10 cellular contexts compared by ENCODE assay signal in the genomic region with DNA sequence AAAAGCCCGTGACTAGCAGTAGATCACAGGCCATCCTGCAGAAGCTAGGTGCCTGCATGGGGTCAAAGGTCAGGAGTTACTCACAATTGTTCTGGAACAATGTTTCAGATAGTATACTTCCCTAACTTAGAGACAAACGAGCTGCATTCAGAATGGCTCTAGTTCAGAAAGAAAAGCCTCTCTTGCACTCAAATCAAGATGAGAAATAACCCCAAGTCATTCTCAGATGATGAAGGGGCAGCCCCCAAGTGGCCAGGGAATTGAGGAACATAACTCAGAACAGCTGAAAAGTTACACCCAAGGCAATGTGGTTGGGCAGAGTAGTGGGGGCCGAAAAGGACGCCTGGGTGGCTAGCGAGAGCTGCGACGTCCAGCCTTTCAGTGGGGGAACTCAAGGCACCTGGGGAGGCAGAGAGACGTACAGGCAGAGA. TPM values are rescaled to one million over a fixed set of nuclear protein-coding genes. Genes with fewer than 3 reads are reported as not detected.
DNase-seq lines count a peak whose midpoint lies in the region; ATAC-seq, FAIRE-seq and TF ChIP-seq lines count a peak whose summit lies in the region.
"Had no signal": no experiment of that assay in that cellular context is flagged by ENCODE, and none has a peak within 500 bp of the region (broad histone marks: within the 10 kb centered on the region; RNA-seq: fewer than 3 reads in every experiment).

No MANE protein-coding gene starts in this region.

- no peaks in the 10 kb centered on the region for H3K27me3 ChIP-seq in CD4-positive, CD25-positive, alpha-beta regulatory T cell (ENCODE audit: control insufficient read depth, insufficient read depth, low read length)
- H3K27me3 ChIP-seq in effector memory CD4-positive, alpha-beta T cell (replicated peaks; ENCODE audit: control insufficient read depth, insufficient read depth, low read length, poor library complexity, severe bottlenecking) = no peaks in the 10 kb centered on the region
- H3K27me3 ChIP-seq in breast epithelium = no peaks in the 10 kb centered on the region

- H3K4me3 ChIP-seq in CD4-positive, CD25-positive, alpha-beta regulatory T cell (ENCODE audit: low read depth, low read length) = peak overlapping the region; percentile 72
- no peak overlapping the region for H3K4me3 ChIP-seq in effector memory CD4-positive, alpha-beta T cell (ENCODE audit: insufficient read depth, low read depth, low read length, poor library complexity, severe bottlenecking)
- no peak overlapping the region for H3K4me3 ChIP-seq in breast epithelium

- peaks cover 14% of the 10 kb centered on the region for H3K36me3 Mint-ChIP-seq in CD4-positive, CD25-positive, alpha-beta regulatory T cell

- intact Hi-C loops in breast epithelium (cut with DNase I; ENCODE audit: low total_unique reads) = no loop called here

- H3K4me1 ChIP-seq in CD4-positive, CD25-positive, alpha-beta regulatory T cell (ENCODE audit: control insufficient read depth, insufficient read depth, low read length, poor library complexity, severe bottlenecking) = peaks cover 93% of the 10 kb centered on the region
- peaks cover 79% of the 10 kb centered on the region for H3K4me1 ChIP-seq in effector memory CD4-positive, alpha-beta T cell (ENCODE audit: control insufficient read depth, insufficient read depth, low read length, poor library complexity, severe bottlenecking)
- H3K4me1 ChIP-seq in breast epithelium = no peaks in the 10 kb centered on the region

- H3K27me3 Mint-ChIP-seq in CD4-positive, CD25-positive, alpha-beta regulatory T cell = no peaks in the 10 kb centered on the region
- H3K27me3 Mint-ChIP-seq: dendritic cell treated with granulocyte-macrophage colony-stimulating factor and Interleukin-4, amounts not matched to agents 40 ng/mL and 50 ng/mL, for 4 days had no signal

- H3K9me3 Mint-ChIP-seq in CD4-positive, CD25-positive, alpha-beta regulatory T cell = no peaks in the 10 kb centered on the region
- H3K9me3 Mint-ChIP-seq: dendritic cell treated with granulocyte-macrophage colony-stimulating factor and Interleukin-4, amounts not matched to agents 40 ng/mL and 50 ng/mL, for 4 days had no signal

- H3K27ac ChIP-seq in CD4-positive, CD25-positive, alpha-beta regulatory T cell (ENCODE audit: insufficient read depth, low read length, poor library complexity, severe bottlenecking) = peak overlapping the region; percentile 86
- peak overlapping the region; percentile 58 for H3K27ac ChIP-seq in effector memory CD4-positive, alpha-beta T cell (ENCODE audit: insufficient read depth, low read length, poor library complexity, severe bottlenecking)
- H3K27ac ChIP-seq in breast epithelium = no peak overlapping the region

- no peak for ATAC-seq in CD4-positive, CD25-positive, alpha-beta regulatory T cell (ENCODE audit: low read depth in 2 of 2)
- ATAC-seq in GM19351 (IDR thresholded peaks at IDR 0.05; ENCODE audit: unreplicated experiment) (peak; percentile 65), HG03159 (IDR thresholded peaks at IDR 0.05; ENCODE audit: unreplicated experiment) (peak; percentile 45)
- ATAC-seq: Panc1 had no signal

- TF ChIP-seq CTCF in breast epithelium (IDR thresholded peaks at IDR 0.05) = no peak

- no peak overlapping the region for H3K27ac Mint-ChIP-seq in CD4-positive, CD25-positive, alpha-beta regulatory T cell
- H3K27ac Mint-ChIP-seq: dendritic cell treated with granulocyte-macrophage colony-stimulating factor and Interleukin-4, amounts not matched to agents 40 ng/mL and 50 ng/mL, for 4 days had no signal

- peak overlapping the region in 2 of 4 donors; percentile 18 to 42 for H3K4me3 Mint-ChIP-seq in CD4-positive, CD25-positive, alpha-beta regulatory T cell
- H3K4me3 Mint-ChIP-seq: dendritic cell treated with granulocyte-macrophage colony-stimulating factor and Interleukin-4, amounts not matched to agents 40 ng/mL and 50 ng/mL, for 4 days had no signal

- H3K4me1 Mint-ChIP-seq in CD4-positive, CD25-positive, alpha-beta regulatory T cell = peaks cover 17 to 57% (median 43%) of the 10 kb centered on the region in 4 donors

- TF ChIP-seq POLR2A in breast epithelium (IDR thresholded peaks at IDR 0.05) = no peak

- DNase-seq in CD4-positive, CD25-positive, alpha-beta regulatory T cell = no peak
- no peak for DNase-seq in effector memory CD4-positive, alpha-beta T cell
- DNase-seq in breast epithelium (ENCODE audit: low spot score in 2 of 2) (no peak), HTR-8/SVneo (ENCODE audit: insufficient read length, low spot score) (no peak), HPDE6-E6E7 (ENCODE audit: extremely low spot score) (no peak), amniotic stem cell (lab: John Stamatoyannopoulos, UW) (no peak)

- no peaks in the 10 kb centered on the region for H3K9me3 ChIP-seq in CD4-positive, CD25-positive, alpha-beta regulatory T cell (ENCODE audit: control insufficient read depth in 2 of 2, low read length in 2 of 2)
- H3K9me3 ChIP-seq in effector memory CD4-positive, alpha-beta T cell (ENCODE audit: control insufficient read depth, low read length) = no peaks in the 10 kb centered on the region
- H3K9me3 ChIP-seq in breast epithelium = no peaks in the 10 kb centered on the region

- no peak for FAIRE-seq in HTR-8/SVneo (lab: Jason Lieb, UNC)

- peaks cover 11% of the 10 kb centered on the region for H3K36me3 ChIP-seq in CD4-positive, CD25-positive, alpha-beta regulatory T cell (ENCODE audit: control insufficient read depth, insufficient read depth, low read length)
- H3K36me3 ChIP-seq in effector memory CD4-positive, alpha-beta T cell (ENCODE audit: control insufficient read depth, insufficient read depth, low read length) = no peaks in the 10 kb centered on the region
- H3K36me3 ChIP-seq in breast epithelium = no peaks in the 10 kb centered on the region

RNA-seq across cellular contexts. Expression of a gene that starts 27.8 kb away (rescaled TPM):
- 592 TPM for total RNA-seq in CD4-positive, CD25-positive, alpha-beta regulatory T cell
- 100 to 1,000 TPM; 267 to 320 (median 288) TPM for polyA plus RNA-seq in CD4-positive, CD25-positive, alpha-beta regulatory T cell
- total RNA-seq in breast epithelium = 100 to 1,000 TPM in 2 of 3 donors, 10 to 100 TPM in 1; 44.8 to 209 (median 111) TPM

Comparison
In these comparisons a context has a peak if more than half of its experiments do, and no peak if none do; other contexts are left out.
1. ATAC-seq: peak in GM19351 (single experiment) and HG03159 (single experiment); none in CD4-positive, CD25-positive, alpha-beta regulatory T cell (0 of 2).
2. H3K27ac ChIP-seq: peak in CD4-positive, CD25-positive, alpha-beta regulatory T cell (single experiment) and effector memory CD4-positive, alpha-beta T cell (single experiment); none in breast epithelium (0 of 2).